8 cellular contexts compared by ENCODE assay signal in genomic region chr4:189941005-189941450, GRCh38. TPM values are rescaled to one million over a fixed set of nuclear protein-coding genes. Genes with fewer than 3 reads are reported as not detected.
A peak's percentile ranks its signal among the peaks of the same experiment; 100 is the strongest.
DNase-seq lines count a peak whose midpoint lies in the region; ATAC-seq and TF ChIP-seq lines count a peak whose summit lies in the region.

No MANE protein-coding gene starts in this region.

- H3K27me3 ChIP-seq in SU-DHL-6 (ENCODE audit: low read length) (no peaks in the 10 kb centered on the region), foreskin keratinocyte (no peaks in the 10 kb centered on the region), skeletal muscle tissue (ENCODE audit: control insufficient read depth in 3 of 3, insufficient read depth in 3 of 3, low read length in 3 of 3) (no peaks in the 10 kb centered on the region)

- H3K4me3 ChIP-seq in SU-DHL-6 (ENCODE audit: insufficient read depth, low read length, poor library complexity, severe bottlenecking), result peak overlapping the region; percentile 88
- H3K4me3 ChIP-seq in skeletal muscle tissue (ENCODE audit: low read length in 3 of 3), result peak overlapping the region; percentile 83 to 96 (median 95)

- peaks cover 50% of the 10 kb centered on the region for H3K79me2 ChIP-seq in SU-DHL-6 (ENCODE audit: insufficient read depth, low read length)

- H3K36me3 ChIP-seq in SU-DHL-6 (ENCODE audit: low read length) (peaks cover 17% of the 10 kb centered on the region), skeletal muscle tissue (ENCODE audit: control insufficient read depth in 3 of 3, insufficient read depth in 3 of 3, low read length in 3 of 3) (peaks cover 0 to 5% (median 2%) of the 10 kb centered on the region in 3 donors)

- no peak overlapping the region for H2AFZ ChIP-seq in SU-DHL-6 (ENCODE audit: low read depth, low read length, severe bottlenecking)

- no peaks in the 10 kb centered on the region for H3K9me3 ChIP-seq in SU-DHL-6 (ENCODE audit: insufficient read depth, low read length)
- H3K9me3 ChIP-seq in skeletal muscle tissue (ENCODE audit: control insufficient read depth in 3 of 3, low read length in 3 of 3), result no peaks in the 10 kb centered on the region

- H3K9me2 ChIP-seq in SU-DHL-6 (replicated peaks; ENCODE audit: insufficient read depth, low read length), result no peaks in the 10 kb centered on the region

- H3K4me2 ChIP-seq in SU-DHL-6 (ENCODE audit: low read depth, low read length, poor library complexity, severe bottlenecking), result peak overlapping the region; percentile 95

- no peaks in the 10 kb centered on the region for H4K20me1 ChIP-seq in SU-DHL-6 (ENCODE audit: low read depth, low read length)

- peak overlapping the region; percentile 48 for H3K27ac ChIP-seq in SU-DHL-6 (ENCODE audit: low read depth, low read length)
- H3K27ac ChIP-seq in foreskin keratinocyte, result peak overlapping the region; percentile 78
- peak overlapping the region; percentile 77 for H3K27ac ChIP-seq in skeletal muscle tissue (ENCODE audit: low read depth, low read length)

- H3K9ac ChIP-seq in SU-DHL-6 (ENCODE audit: low read length) (peak overlapping the region; percentile 94), skeletal muscle tissue (ENCODE audit: low read depth in 1 of 3, low read length in 3 of 3) (peak overlapping the region; percentile 89 to 97 (median 92))

- DNase-seq in foreskin keratinocyte (peak in 1 of 2 donors; percentile 0), NOMO-1 treated with DMSO at 0.1 percent for 48 hours (lab: John Stamatoyannopoulos, UW; ENCODE audit: unreplicated experiment) (no peak)

- ATAC-seq in GM21576 (IDR thresholded peaks at IDR 0.05; ENCODE audit: unreplicated experiment), result peak; percentile 41
- ATAC-seq in foreskin keratinocyte, result peak; percentile 68
- ATAC-seq in GM19023 (IDR thresholded peaks at IDR 0.05; ENCODE audit: unreplicated experiment), result no peak
- ATAC-seq in GM21723 (IDR thresholded peaks at IDR 0.05; ENCODE audit: unreplicated experiment), result no peak
- no peak for ATAC-seq in HG02759 (IDR thresholded peaks at IDR 0.05; ENCODE audit: unreplicated experiment)

- peaks cover 4% of the 10 kb centered on the region; the same call in 1 of the 2 replicates for H3F3A ChIP-seq in SU-DHL-6 (ENCODE audit: insufficient read depth)

- H3K4me1 ChIP-seq in foreskin keratinocyte, result no peaks in the 10 kb centered on the region
- H3K4me1 ChIP-seq in skeletal muscle tissue (ENCODE audit: control insufficient read depth in 3 of 3, insufficient read depth in 3 of 3, low read length in 3 of 3), result peaks cover 3 to 11% (median 4%) of the 10 kb centered on the region in 3 donors

- TF ChIP-seq CTCF in SU-DHL-6 (IDR thresholded peaks at IDR 0.05; ENCODE audit: insufficient read depth, low read length, poor library complexity, severe bottlenecking) (no peak), foreskin keratinocyte (conservative IDR thresholded peaks at IDR 0.05) (no peak)

RNA-seq across cellular contexts. Expression of gene FRG1, which starts 0.4 kb away (rescaled TPM):
- total RNA-seq in foreskin keratinocyte (44.6 and 44.7 TPM in 2 replicates), skeletal muscle tissue (13.6 TPM)
- polyA plus RNA-seq in foreskin keratinocyte, result 48.2 and 50.7 TPM in 2 replicates

Comparison
In these comparisons a context has a peak if more than half of its experiments do, and no peak if none do; other contexts are left out.
1. ATAC-seq: peak in GM21576 (single experiment) and foreskin keratinocyte (single experiment); none in GM19023 (single experiment), GM21723 (single experiment) and HG02759 (single experiment).
2. Peak in every context shown above with its lines, with median percentiles within 50 percentile points of each other: H3K27ac ChIP-seq.